ENCODE assay signal across 9 cellular contexts in the genomic region with DNA sequence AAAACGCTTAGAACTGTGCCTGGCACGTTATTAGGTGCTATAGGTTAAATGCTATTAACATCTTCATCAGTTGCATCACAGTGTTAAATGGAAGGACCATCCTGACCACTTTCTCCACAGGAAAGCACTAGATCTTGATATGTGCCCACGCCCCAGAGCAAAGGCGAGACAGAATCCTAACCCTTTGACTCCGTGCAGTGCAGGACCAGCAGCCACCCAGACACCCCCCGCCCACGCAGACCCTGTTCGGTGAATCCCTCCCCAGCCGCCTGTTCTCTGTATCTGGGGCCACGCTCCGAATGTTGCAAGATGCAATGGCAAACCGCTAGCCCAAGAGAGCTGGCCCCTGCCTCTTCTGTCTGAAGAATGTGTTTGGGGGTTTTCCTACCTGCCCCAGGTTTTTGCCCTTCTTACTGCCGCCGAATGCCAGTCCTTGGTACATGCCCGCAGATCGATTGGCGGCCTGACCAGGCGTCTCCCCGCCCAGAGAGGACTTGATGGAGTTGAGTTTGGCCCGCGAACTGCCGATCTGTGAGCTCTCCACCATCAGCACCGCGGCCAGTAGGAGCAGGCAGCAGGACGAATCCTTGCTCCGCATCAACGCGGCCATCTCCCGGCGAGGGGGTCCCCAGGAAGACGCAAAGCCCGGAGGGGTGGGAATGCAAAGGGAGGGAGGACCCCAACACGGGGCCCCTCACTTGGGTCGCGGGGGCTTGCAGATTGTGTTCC. TPM values are rescaled to one million over a fixed set of nuclear protein-coding genes. Genes with fewer than 3 reads are reported as not detected.
DNase-seq lines count a peak whose midpoint lies in the region; ATAC-seq and TF ChIP-seq lines count a peak whose summit lies in the region.
"Had no signal": no experiment of that assay in that cellular context is flagged by ENCODE, and none has a peak within 500 bp of the region (broad histone marks: within the 10 kb centered on the region; RNA-seq: fewer than 3 reads in every experiment).

No MANE protein-coding gene starts in this region.

- peak overlapping the region; percentile 88 for H3K4me3 Mint-ChIP-seq in mesothelial cell of epicardium

- H3K4me1 Mint-ChIP-seq in mesothelial cell of epicardium = peaks cover 43% of the 10 kb centered on the region

- no peaks in the 10 kb centered on the region for H3K36me3 Mint-ChIP-seq in mesothelial cell of epicardium

- H3K27ac ChIP-seq in ACC112 (ENCODE audit: low read depth, low read length) (no peak overlapping the region), HL-60 (replicated peaks) (no peak overlapping the region), coronary artery (no peak overlapping the region), aorta (ENCODE audit: low read depth in 1 of 2, low read length in 2 of 2) (no peak overlapping the region)

- 1% methylated on average over 35 of the region's 35 CpGs for WGBS in aorta, 2 donors

- H3K9me3 ChIP-seq in aorta (ENCODE audit: control insufficient read depth, low read length) = no peaks in the 10 kb centered on the region

- intact Hi-C loops in aorta (cut with DNase I) = loop anchor here in 1 of 2 donors (5.0 kb wide), 1 partner anchor 147 kb away; no protein-coding TSS in a partner anchor

- DNase-seq in HL-60 (ENCODE audit: low read depth in 1 of 2, low spot score in 1 of 2) (peak in 1 of 2 experiments; percentile 1), coronary artery (ENCODE audit: low spot score) (no peak), mesothelial cell of epicardium (ENCODE audit: low spot score in 2 of 2, unreplicated experiment in 2 of 2) (peak in 1 of 2 experiments; percentile 56), aorta (peak; percentile 51 to 75), mesenteric fat pad (ENCODE audit: low spot score) (no peak)

- TF ChIP-seq CTCF in HL-60 (IDR thresholded peaks at IDR 0.05; ENCODE audit: insufficient read depth, low read length) (no peak), coronary artery (IDR thresholded peaks at IDR 0.05) (no peak), mesothelial cell of epicardium (IDR thresholded peaks at IDR 0.05; ENCODE audit: unreplicated experiment) (no peak)

- H2AFZ ChIP-seq in ACC112 (ENCODE audit: low read length, unreplicated experiment) = peak overlapping the region; percentile 61

- H3K27me3 Mint-ChIP-seq in mesothelial cell of epicardium (ENCODE audit: low read depth) = peaks cover 93% of the 10 kb centered on the region

- peaks cover 87% of the 10 kb centered on the region for H3K27me3 ChIP-seq in ACC112 (ENCODE audit: insufficient read depth, low read length)
- peaks cover 31% of the 10 kb centered on the region for H3K27me3 ChIP-seq in HL-60 (ENCODE audit: insufficient read depth, poor library complexity, severe bottlenecking)
- no peaks in the 10 kb centered on the region for H3K27me3 ChIP-seq in aorta (ENCODE audit: control insufficient read depth in 1 of 2, insufficient read depth in 2 of 2, low read length in 1 of 2)

- H3K4me1 ChIP-seq in ACC112 (ENCODE audit: control insufficient read depth, insufficient read depth, low read length, unreplicated experiment) (peaks cover 15% of the 10 kb centered on the region), aorta (ENCODE audit: control insufficient read depth in 1 of 2, insufficient read depth in 2 of 2, low read length in 2 of 2) (no peaks in the 10 kb centered on the region)

- H3K4me3 ChIP-seq in ACC112 (ENCODE audit: low read depth, low read length) (peak overlapping the region; percentile 72), HL-60 (replicated peaks; ENCODE audit: insufficient read depth, low read length) (peak overlapping the region; percentile 63), coronary artery (peak overlapping the region; percentile 66), aorta (ENCODE audit: low read length in 2 of 2) (peak overlapping the region; percentile 2 to 53)

- H3K27ac Mint-ChIP-seq in mesothelial cell of epicardium = peak overlapping the region; percentile 75

- no peaks in the 10 kb centered on the region for H3K79me2 ChIP-seq in ACC112 (ENCODE audit: control insufficient read depth, insufficient read depth, low read length, unreplicated experiment)

- H3K36me3 ChIP-seq in ACC112 (ENCODE audit: insufficient read depth, low read length) (no peaks in the 10 kb centered on the region), aorta (ENCODE audit: control insufficient read depth in 1 of 2, insufficient read depth in 2 of 2, low read length in 1 of 2) (no peaks in the 10 kb centered on the region)

- peak; percentile 64 for ATAC-seq in aorta (ENCODE audit: low FRiP score)
- ATAC-seq in GM18867 (IDR thresholded peaks at IDR 0.05; ENCODE audit: unreplicated experiment) = no peak
- ATAC-seq in HG03280 (IDR thresholded peaks at IDR 0.05; ENCODE audit: unreplicated experiment) = no peak

- H3K9me3 Mint-ChIP-seq in mesothelial cell of epicardium = no peaks in the 10 kb centered on the region

RNA-seq across cellular contexts. Expression of a gene that starts 1.0 kb away (rescaled TPM):
- total RNA-seq in mesothelial cell of epicardium = 23.5 to 26.3 TPM (median 25.3 TPM) in 3 replicates
- total RNA-seq in aorta = 1 to 10 TPM in 1 of 2 donors, under 1 TPM in 1; 0.71 to 2.5 TPM
- polyA plus RNA-seq in aorta = under 1 TPM; 0.87 to 0.88 TPM
- 0.77 TPM for total RNA-seq in mesenteric fat pad
- total RNA-seq: activated CD8-positive, alpha-beta memory T cell treated with anti-CD3 and anti-CD28 coated beads for 36 hours had no signal

Comparison
In these comparisons a context has a peak if more than half of its experiments do, and no peak if none do; other contexts are left out.
1. DNase-seq: peak in aorta (2 of 2); none in coronary artery (single experiment) and mesenteric fat pad (single experiment).
2. Peak in every context shown above with its lines, with median percentiles within 50 percentile points of each other: H3K4me3 ChIP-seq.